In genomic region chr3:150227839-150228238, GRCh38 we compare ENCODE assay signal across 8 cellular contexts.
A peak's percentile ranks its signal among the peaks of the same experiment; 100 is the strongest.
DNase-seq lines count a peak whose midpoint lies in the region; TF ChIP-seq lines count a peak whose summit lies in the region.

No MANE protein-coding gene starts in this region.

- H3K9me3 ChIP-seq in adipocyte (ENCODE audit: control insufficient read depth, low read length): no peaks in the 10 kb centered on the region

- no peaks in the 10 kb centered on the region for H3K4me1 Mint-ChIP-seq in Calu3 (ENCODE audit: low read depth, unreplicated experiment)

- peaks cover 4% of the 10 kb centered on the region for H3K27me3 ChIP-seq in adipocyte (replicated peaks; ENCODE audit: control insufficient read depth, insufficient read depth, low read length)

- peak; percentile 76 for DNase-seq in Calu3
- peak; percentile 79 for DNase-seq in H4 (ENCODE audit: low spot score)
- peak; percentile 35 for DNase-seq in NCI-H82 treated with DMSO at 0.1 percent for 48 hours (lab: John Stamatoyannopoulos, UW; ENCODE audit: unreplicated experiment)
- peak; percentile 84 for DNase-seq in adipocyte (ENCODE audit: low read depth)
- DNase-seq in hypothalamus (lab: John Stamatoyannopoulos, UW): peak in 27 of 51 donors; percentile 4 to 54 (median 19)
- peak; percentile 1 to 5 for DNase-seq in stimulated activated CD4-positive, alpha-beta T cell treated with anti-CD3 and anti-CD28 coated beads, Interleukin-1b, Interleukin-23, amount 100 ng/mL, for 4 hours (ENCODE audit: low read depth in 2 of 2)
- no peak for DNase-seq in GF-D8 (lab: John Stamatoyannopoulos, UW)
- DNase-seq in activated effector memory CD4-positive, alpha-beta T cell treated with anti-CD3 and anti-CD28 coated beads, Interleukin-2, amount 50 U/mL, for 16 hours: no peak

- peak; percentile 87 for TF ChIP-seq CTCF in Calu3 (IDR thresholded peaks at IDR 0.05; ENCODE audit: unreplicated experiment)

- intact Hi-C loops in Calu3 (cut with micrococcal nuclease; ENCODE audit: unreplicated experiment): loop anchor here (2.0 kb wide), 1 partner anchor 267 kb away; no protein-coding TSS in a partner anchor

- no peak overlapping the region for H3K4me3 ChIP-seq in adipocyte (ENCODE audit: low read length)

- H3K4me3 Mint-ChIP-seq in Calu3 (ENCODE audit: low read depth, unreplicated experiment): no peak overlapping the region

- peaks cover 6% of the 10 kb centered on the region for H3K4me1 ChIP-seq in adipocyte (ENCODE audit: control insufficient read depth, insufficient read depth, low read length)

- peaks cover 35% of the 10 kb centered on the region for H3K27me3 Mint-ChIP-seq in Calu3 (ENCODE audit: unreplicated experiment)

- H3K9me3 Mint-ChIP-seq in Calu3 (ENCODE audit: low read depth, unreplicated experiment): no peaks in the 10 kb centered on the region

- no peaks in the 10 kb centered on the region for H3K36me3 Mint-ChIP-seq in Calu3 (ENCODE audit: insufficient read depth, unreplicated experiment)

- H3K36me3 ChIP-seq in adipocyte (ENCODE audit: control insufficient read depth, insufficient read depth, low read length, severe bottlenecking): no peaks in the 10 kb centered on the region

- no peak overlapping the region for H3K9ac ChIP-seq in adipocyte (ENCODE audit: low read length)

- no peak overlapping the region for H3K27ac Mint-ChIP-seq in Calu3 (ENCODE audit: unreplicated experiment)

- BruUV-seq in Calu3 (replicated peaks; lab: Mats Ljungman, UMichigan): no TSS peak

- CTCF ChIA-PET in Calu3 (lab: Charles Lee): interaction anchor here (0.5 to 1.9 kb wide), 5 partner anchors 12 to 331 kb away, joined by 3 to 12 read pairs (median 3); no protein-coding TSS in a partner anchor

Comparison
In these comparisons a context has a peak if more than half of its experiments do, and no peak if none do; other contexts are left out.
1. DNase-seq: peak in Calu3 (single experiment), H4 (single experiment), NCI-H82 treated with DMSO at 0.1 percent for 48 hours (single experiment), adipocyte (single experiment), hypothalamus (27 of 51) and stimulated activated CD4-positive, alpha-beta T cell treated with anti-CD3 and anti-CD28 coated beads, Interleukin-1b, Interleukin-23, amount 100 ng/mL, for 4 hours (2 of 2); none in GF-D8 (single experiment) and activated effector memory CD4-positive, alpha-beta T cell treated with anti-CD3 and anti-CD28 coated beads, Interleukin-2, amount 50 U/mL, for 16 hours (single experiment).